ENCODE assay signal across 1 cellular context in the genomic region with DNA sequence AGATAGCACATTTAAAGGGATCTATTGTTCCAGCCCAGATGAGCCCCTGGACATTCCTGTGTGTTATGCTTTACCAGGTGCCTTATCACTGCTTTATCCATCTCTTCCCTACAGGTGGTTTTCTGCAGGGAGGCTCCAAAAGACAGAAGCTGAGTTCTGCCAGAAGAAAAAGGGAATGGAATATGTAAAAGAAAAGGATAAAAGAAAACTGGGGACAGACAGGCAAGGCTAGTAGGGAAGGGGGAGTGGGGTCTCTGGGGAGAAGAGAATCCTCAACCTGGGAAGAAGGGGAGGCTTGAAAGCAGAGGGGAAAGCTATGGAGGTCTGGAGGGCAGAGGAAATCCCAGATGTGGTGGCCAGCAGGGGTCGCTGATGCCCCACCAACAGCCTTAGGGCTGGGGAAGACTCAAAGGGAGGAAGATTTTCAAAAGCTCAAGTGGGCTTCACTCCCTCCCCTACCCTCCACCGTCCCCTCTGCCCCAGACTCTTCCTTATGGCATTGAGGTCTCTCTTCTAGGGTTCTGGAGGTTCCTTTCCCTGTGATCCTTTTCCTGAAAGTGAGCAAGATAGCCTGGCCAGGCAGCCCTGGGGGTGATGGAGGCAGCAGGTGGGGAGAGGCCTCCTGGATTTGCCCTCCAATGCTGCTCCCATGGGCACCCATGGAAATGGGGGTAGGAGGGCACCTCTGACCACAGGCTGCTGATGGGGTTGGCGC.
TF ChIP-seq lines count a peak whose summit lies in the region.

No MANE protein-coding gene starts in this region.

TF ChIP-seq in HepG2, 621 proteins besides CTCF, POLR2A, EP300 and RAD21 (continued from another document and continues in another):
- TF ChIP-seq, protein P1, sequence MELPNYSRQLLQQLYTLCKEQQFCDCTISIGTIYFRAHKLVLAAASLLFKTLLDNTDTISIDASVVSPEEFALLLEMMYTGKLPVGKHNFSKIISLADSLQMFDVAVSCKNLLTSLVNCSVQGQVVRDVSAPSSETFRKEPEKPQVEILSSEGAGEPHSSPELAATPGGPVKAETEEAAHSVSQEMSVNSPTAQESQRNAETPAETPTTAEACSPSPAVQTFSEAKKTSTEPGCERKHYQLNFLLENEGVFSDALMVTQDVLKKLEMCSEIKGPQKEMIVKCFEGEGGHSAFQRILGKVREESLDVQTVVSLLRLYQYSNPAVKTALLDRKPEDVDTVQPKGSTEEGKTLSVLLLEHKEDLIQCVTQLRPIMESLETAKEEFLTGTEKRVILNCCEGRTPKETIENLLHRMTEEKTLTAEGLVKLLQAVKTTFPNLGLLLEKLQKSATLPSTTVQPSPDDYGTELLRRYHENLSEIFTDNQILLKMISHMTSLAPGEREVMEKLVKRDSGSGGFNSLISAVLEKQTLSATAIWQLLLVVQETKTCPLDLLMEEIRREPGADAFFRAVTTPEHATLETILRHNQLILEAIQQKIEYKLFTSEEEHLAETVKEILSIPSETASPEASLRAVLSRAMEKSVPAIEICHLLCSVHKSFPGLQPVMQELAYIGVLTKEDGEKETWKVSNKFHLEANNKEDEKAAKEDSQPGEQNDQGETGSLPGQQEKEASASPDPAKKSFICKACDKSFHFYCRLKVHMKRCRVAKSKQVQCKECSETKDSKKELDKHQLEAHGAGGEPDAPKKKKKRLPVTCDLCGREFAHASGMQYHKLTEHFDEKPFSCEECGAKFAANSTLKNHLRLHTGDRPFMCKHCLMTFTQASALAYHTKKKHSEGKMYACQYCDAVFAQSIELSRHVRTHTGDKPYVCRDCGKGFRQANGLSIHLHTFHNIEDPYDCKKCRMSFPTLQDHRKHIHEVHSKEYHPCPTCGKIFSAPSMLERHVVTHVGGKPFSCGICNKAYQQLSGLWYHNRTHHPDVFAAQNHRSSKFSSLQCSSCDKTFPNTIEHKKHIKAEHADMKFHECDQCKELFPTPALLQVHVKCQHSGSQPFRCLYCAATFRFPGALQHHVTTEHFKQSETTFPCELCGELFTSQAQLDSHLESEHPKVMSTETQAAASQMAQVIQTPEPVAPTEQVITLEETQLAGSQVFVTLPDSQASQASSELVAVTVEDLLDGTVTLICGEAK (IDR thresholded peaks at IDR 0.05) = no peak
- TF ChIP-seq, protein P1 (CRISPR knock-in tag; IDR thresholded peaks at IDR 0.05) = no peak
- TF ChIP-seq, protein P2, sequence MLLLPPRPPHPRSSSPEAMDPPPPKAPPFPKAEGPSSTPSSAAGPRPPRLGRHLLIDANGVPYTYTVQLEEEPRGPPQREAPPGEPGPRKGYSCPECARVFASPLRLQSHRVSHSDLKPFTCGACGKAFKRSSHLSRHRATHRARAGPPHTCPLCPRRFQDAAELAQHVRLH (CRISPR knock-in tag; IDR thresholded peaks at IDR 0.05; ENCODE audit: borderline replicate concordance, low read depth) = peak; percentile 60; the same call in 1 of the 2 replicates
- peak; percentile 39; the same call in 1 of the 2 replicates for TF ChIP-seq KDM2A (CRISPR knock-in tag; IDR thresholded peaks at IDR 0.05; ENCODE audit: borderline replicate concordance, low read depth)
- TF ChIP-seq, protein P3, sequence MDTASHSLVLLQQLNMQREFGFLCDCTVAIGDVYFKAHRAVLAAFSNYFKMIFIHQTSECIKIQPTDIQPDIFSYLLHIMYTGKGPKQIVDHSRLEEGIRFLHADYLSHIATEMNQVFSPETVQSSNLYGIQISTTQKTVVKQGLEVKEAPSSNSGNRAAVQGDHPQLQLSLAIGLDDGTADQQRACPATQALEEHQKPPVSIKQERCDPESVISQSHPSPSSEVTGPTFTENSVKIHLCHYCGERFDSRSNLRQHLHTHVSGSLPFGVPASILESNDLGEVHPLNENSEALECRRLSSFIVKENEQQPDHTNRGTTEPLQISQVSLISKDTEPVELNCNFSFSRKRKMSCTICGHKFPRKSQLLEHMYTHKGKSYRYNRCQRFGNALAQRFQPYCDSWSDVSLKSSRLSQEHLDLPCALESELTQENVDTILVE (CRISPR knock-in tag; IDR thresholded peaks at IDR 0.05) = 0 out of 2 replicates have a peak, but pooled peaks have one; percentile 20
- TF ChIP-seq ZNF720 (CRISPR knock-in tag; IDR thresholded peaks at IDR 0.05) = no peak
- no peak for TF ChIP-seq ZNF670 (CRISPR knock-in tag; IDR thresholded peaks at IDR 0.05; ENCODE audit: borderline replicate concordance)
- TF ChIP-seq ZNF878 (CRISPR knock-in tag; IDR thresholded peaks at IDR 0.05) = no peak
- peak; percentile 53 for TF ChIP-seq SALL1 (CRISPR knock-in tag; IDR thresholded peaks at IDR 0.05)
- TF ChIP-seq TAF1 (CRISPR knock-in tag; IDR thresholded peaks at IDR 0.05) = peak; percentile 23; the same call in 1 of the 2 replicates
- peak; percentile 46; the same call in 1 of the 2 replicates for TF ChIP-seq ZNF205 (CRISPR knock-in tag; IDR thresholded peaks at IDR 0.05)
- TF ChIP-seq, protein P4, sequence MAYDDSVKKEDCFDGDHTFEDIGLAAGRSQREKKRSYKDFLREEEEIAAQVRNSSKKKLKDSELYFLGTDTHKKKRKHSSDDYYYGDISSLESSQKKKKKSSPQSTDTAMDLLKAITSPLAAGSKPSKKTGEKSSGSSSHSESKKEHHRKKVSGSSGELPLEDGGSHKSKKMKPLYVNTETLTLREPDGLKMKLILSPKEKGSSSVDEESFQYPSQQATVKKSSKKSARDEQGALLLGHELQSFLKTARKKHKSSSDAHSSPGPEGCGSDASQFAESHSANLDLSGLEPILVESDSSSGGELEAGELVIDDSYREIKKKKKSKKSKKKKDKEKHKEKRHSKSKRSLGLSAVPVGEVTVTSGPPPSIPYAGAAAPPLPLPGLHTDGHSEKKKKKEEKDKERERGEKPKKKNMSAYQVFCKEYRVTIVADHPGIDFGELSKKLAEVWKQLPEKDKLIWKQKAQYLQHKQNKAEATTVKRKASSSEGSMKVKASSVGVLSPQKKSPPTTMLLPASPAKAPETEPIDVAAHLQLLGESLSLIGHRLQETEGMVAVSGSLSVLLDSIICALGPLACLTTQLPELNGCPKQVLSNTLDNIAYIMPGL (CRISPR knock-in tag; IDR thresholded peaks at IDR 0.05; ENCODE audit: borderline replicate concordance in 1 of 2, low read depth in 1 of 2) = 0 out of 4 replicates have a peak, but pooled peaks of 1 of the 2 experiments have one; percentile 57
- TF ChIP-seq, protein P5, sequence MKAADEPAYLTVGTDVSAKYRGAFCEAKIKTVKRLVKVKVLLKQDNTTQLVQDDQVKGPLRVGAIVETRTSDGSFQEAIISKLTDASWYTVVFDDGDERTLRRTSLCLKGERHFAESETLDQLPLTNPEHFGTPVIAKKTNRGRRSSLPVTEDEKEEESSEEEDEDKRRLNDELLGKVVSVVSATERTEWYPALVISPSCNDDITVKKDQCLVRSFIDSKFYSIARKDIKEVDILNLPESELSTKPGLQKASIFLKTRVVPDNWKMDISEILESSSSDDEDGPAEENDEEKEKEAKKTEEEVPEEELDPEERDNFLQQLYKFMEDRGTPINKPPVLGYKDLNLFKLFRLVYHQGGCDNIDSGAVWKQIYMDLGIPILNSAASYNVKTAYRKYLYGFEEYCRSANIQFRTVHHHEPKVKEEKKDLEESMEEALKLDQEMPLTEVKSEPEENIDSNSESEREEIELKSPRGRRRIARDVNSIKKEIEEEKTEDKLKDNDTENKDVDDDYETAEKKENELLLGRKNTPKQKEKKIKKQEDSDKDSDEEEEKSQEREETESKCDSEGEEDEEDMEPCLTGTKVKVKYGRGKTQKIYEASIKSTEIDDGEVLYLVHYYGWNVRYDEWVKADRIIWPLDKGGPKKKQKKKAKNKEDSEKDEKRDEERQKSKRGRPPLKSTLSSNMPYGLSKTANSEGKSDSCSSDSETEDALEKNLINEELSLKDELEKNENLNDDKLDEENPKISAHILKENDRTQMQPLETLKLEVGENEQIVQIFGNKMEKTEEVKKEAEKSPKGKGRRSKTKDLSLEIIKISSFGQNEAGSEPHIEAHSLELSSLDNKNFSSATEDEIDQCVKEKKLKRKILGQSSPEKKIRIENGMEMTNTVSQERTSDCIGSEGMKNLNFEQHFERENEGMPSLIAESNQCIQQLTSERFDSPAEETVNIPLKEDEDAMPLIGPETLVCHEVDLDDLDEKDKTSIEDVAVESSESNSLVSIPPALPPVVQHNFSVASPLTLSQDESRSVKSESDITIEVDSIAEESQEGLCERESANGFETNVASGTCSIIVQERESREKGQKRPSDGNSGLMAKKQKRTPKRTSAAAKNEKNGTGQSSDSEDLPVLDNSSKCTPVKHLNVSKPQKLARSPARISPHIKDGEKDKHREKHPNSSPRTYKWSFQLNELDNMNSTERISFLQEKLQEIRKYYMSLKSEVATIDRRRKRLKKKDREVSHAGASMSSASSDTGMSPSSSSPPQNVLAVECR (CRISPR knock-in tag; IDR thresholded peaks at IDR 0.05; ENCODE audit: borderline replicate concordance) = peak; percentile 48; the same call in 1 of the 2 replicates
- TF ChIP-seq ZNF331 (CRISPR knock-in tag; IDR thresholded peaks at IDR 0.05) = peak; percentile 50; the same call in 1 of the 2 replicates
- 0 out of 2 replicates have a peak, but pooled peaks have one; percentile 76 for TF ChIP-seq ZNF44 (CRISPR knock-in tag; IDR thresholded peaks at IDR 0.05)
- TF ChIP-seq AHR (CRISPR knock-in tag; IDR thresholded peaks at IDR 0.05) = peak; percentile 77; the same call in 1 of the 2 replicates
- 0 out of 2 replicates have a peak, but pooled peaks have one; percentile 9 for TF ChIP-seq ZNF772 (CRISPR knock-in tag; IDR thresholded peaks at IDR 0.05)
- no peak for TF ChIP-seq CCAR2 (optimal IDR thresholded peaks at IDR 0.05; ENCODE audit: low read depth, low read length)
- TF ChIP-seq RARA (CRISPR knock-in tag; IDR thresholded peaks at IDR 0.05) = no peak
- TF ChIP-seq, protein P6, sequence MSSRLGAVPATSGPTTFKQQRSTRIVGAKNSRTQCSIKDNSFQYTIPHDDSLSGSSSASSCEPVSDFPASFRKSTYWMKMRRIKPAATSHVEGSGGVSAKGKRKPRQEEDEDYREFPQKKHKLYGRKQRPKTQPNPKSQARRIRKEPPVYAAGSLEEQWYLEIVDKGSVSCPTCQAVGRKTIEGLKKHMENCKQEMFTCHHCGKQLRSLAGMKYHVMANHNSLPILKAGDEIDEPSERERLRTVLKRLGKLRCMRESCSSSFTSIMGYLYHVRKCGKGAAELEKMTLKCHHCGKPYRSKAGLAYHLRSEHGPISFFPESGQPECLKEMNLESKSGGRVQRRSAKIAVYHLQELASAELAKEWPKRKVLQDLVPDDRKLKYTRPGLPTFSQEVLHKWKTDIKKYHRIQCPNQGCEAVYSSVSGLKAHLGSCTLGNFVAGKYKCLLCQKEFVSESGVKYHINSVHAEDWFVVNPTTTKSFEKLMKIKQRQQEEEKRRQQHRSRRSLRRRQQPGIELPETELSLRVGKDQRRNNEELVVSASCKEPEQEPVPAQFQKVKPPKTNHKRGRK (CRISPR knock-in tag; IDR thresholded peaks at IDR 0.05) = no peak
- 0 out of 4 replicates have a peak, but pooled peaks of 1 of the 2 experiments have one; percentile 58 for TF ChIP-seq KLF16 (CRISPR knock-in tag; IDR thresholded peaks at IDR 0.05)
- no peak for TF ChIP-seq NR2F6 (IDR thresholded peaks at IDR 0.05)
- TF ChIP-seq NR2F6 (CRISPR knock-in tag; IDR thresholded peaks at IDR 0.05) = 0 out of 2 replicates have a peak, but pooled peaks have one; percentile 16
- peak; percentile 24; the same call in 1 of the 2 replicates for TF ChIP-seq MXD4 (CRISPR knock-in tag; IDR thresholded peaks at IDR 0.05)
- TF ChIP-seq ZNF10 (CRISPR knock-in tag; IDR thresholded peaks at IDR 0.05; ENCODE audit: borderline replicate concordance, low read depth) = no peak
- TF ChIP-seq, protein P7, sequence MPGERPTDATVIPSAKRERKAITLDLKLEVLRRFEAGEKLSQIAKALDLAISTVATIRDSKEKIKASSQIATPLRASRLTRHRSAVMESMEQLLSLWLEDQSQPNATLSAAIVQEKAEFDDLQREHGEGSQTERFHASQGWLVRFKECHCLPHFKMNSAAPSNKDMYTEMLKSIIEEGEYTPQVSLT (CRISPR knock-in tag; IDR thresholded peaks at IDR 0.05; ENCODE audit: borderline replicate concordance, low read depth) = no peak
- 0 out of 2 replicates have a peak, but pooled peaks have one; percentile 60 for TF ChIP-seq KLF6 (CRISPR knock-in tag; IDR thresholded peaks at IDR 0.05)
- no peak for TF ChIP-seq HOXA7 (CRISPR knock-in tag; IDR thresholded peaks at IDR 0.05)
- TF ChIP-seq, protein P8, sequence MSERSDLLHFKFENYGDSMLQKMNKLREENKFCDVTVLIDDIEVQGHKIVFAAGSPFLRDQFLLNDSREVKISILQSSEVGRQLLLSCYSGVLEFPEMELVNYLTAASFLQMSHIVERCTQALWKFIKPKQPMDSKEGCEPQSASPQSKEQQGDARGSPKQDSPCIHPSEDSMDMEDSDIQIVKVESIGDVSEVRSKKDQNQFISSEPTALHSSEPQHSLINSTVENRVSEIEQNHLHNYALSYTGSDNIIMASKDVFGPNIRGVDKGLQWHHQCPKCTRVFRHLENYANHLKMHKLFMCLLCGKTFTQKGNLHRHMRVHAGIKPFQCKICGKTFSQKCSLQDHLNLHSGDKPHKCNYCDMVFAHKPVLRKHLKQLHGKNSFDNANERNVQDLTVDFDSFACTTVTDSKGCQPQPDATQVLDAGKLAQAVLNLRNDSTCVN (CRISPR knock-in tag; IDR thresholded peaks at IDR 0.05; ENCODE audit: borderline replicate concordance) = 0 out of 2 replicates have a peak, but pooled peaks have one; percentile 46
- no peak for TF ChIP-seq SOX6 (IDR thresholded peaks at IDR 0.05)
- TF ChIP-seq SOX6 (CRISPR knock-in tag; IDR thresholded peaks at IDR 0.05) = peak; percentile 50; the same call in 1 of the 2 replicates
